2 cellular contexts compared by ENCODE assay signal in the genomic region with DNA sequence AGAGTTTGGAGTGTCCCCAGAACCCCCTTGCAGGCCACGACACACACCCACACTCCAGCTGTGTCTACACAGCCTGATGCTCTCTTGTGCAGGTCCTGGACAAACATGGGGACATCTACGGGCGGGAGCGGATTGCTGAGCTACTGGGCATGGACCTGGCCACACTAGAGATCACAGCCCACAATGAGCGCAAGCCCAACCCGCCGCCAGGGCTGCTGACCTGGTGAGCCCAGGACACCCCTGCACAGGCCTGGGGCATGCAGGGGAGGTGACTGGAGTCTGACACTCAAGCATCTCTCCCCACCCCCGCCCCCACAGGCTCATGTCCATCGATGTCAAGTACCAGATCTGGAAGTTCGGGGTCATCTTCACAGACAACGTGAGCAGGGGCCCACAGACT.
TF ChIP-seq lines count a peak whose summit lies in the region.

No MANE protein-coding gene starts in this region.

TF ChIP-seq in SK-N-SH, 30 proteins besides CTCF, POLR2A, EP300 and RAD21 (continued from another document):
- TF ChIP-seq RXRA (IDR thresholded peaks at IDR 0.05; ENCODE audit: borderline replicate concordance, low read depth) (no peak), TAF1 (IDR thresholded peaks at IDR 0.05; ENCODE audit: borderline replicate concordance, low read depth, low read length) (no peak), POLR2AphosphoS5 (IDR thresholded peaks at IDR 0.05; ENCODE audit: low read depth, low read length) (no peak), TCF12 (IDR thresholded peaks at IDR 0.05) (no peak), MEF2A (IDR thresholded peaks at IDR 0.05; ENCODE audit: borderline replicate concordance, low read depth) (no peak), NFIC (IDR thresholded peaks at IDR 0.05; ENCODE audit: borderline replicate concordance) (no peak), RCOR1 (IDR thresholded peaks at IDR 0.05; ENCODE audit: low read length) (no peak), ELF1 (IDR thresholded peaks at IDR 0.05) (no peak), TEAD4 (IDR thresholded peaks at IDR 0.05; ENCODE audit: borderline replicate concordance, insufficient read depth) (no peak)
- TF ChIP-seq, protein P1, sequence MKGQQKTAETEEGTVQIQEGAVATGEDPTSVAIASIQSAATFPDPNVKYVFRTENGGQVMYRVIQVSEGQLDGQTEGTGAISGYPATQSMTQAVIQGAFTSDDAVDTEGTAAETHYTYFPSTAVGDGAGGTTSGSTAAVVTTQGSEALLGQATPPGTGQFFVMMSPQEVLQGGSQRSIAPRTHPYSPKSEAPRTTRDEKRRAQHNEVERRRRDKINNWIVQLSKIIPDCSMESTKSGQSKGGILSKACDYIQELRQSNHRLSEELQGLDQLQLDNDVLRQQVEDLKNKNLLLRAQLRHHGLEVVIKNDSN (IDR thresholded peaks at IDR 0.05; ENCODE audit: borderline replicate concordance, low read depth), result no peak
- TF ChIP-seq, protein P2, sequence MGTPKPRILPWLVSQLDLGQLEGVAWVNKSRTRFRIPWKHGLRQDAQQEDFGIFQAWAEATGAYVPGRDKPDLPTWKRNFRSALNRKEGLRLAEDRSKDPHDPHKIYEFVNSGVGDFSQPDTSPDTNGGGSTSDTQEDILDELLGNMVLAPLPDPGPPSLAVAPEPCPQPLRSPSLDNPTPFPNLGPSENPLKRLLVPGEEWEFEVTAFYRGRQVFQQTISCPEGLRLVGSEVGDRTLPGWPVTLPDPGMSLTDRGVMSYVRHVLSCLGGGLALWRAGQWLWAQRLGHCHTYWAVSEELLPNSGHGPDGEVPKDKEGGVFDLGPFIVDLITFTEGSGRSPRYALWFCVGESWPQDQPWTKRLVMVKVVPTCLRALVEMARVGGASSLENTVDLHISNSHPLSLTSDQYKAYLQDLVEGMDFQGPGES (IDR thresholded peaks at IDR 0.05; ENCODE audit: low read depth, low read length), result no peak

TF ChIP-seq in SK-N-SH treated with all-trans-retinoic acid at 6 μM for 48 hours, 23 proteins besides CTCF, POLR2A, EP300 and RAD21 (continued from another document):
- TF ChIP-seq, protein P3, sequence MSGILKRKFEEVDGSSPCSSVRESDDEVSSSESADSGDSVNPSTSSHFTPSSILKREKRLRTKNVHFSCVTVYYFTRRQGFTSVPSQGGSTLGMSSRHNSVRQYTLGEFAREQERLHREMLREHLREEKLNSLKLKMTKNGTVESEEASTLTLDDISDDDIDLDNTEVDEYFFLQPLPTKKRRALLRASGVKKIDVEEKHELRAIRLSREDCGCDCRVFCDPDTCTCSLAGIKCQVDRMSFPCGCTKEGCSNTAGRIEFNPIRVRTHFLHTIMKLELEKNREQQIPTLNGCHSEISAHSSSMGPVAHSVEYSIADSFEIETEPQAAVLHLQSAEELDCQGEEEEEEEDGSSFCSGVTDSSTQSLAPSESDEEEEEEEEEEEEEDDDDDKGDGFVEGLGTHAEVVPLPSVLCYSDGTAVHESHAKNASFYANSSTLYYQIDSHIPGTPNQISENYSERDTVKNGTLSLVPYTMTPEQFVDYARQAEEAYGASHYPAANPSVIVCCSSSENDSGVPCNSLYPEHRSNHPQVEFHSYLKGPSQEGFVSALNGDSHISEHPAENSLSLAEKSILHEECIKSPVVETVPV (CRISPR knock-in tag; IDR thresholded peaks at IDR 0.05), result no peak
- no peak for TF ChIP-seq ARNTL (CRISPR knock-in tag; IDR thresholded peaks at IDR 0.05; ENCODE audit: borderline replicate concordance, low read depth)
- no peak for TF ChIP-seq ZFP30 (CRISPR knock-in tag; IDR thresholded peaks at IDR 0.05)
- TF ChIP-seq ZC3H10 (CRISPR knock-in tag; IDR thresholded peaks at IDR 0.05), result no peak
- no peak for TF ChIP-seq ISL1 (CRISPR knock-in tag; IDR thresholded peaks at IDR 0.05)
- TF ChIP-seq, protein P4, sequence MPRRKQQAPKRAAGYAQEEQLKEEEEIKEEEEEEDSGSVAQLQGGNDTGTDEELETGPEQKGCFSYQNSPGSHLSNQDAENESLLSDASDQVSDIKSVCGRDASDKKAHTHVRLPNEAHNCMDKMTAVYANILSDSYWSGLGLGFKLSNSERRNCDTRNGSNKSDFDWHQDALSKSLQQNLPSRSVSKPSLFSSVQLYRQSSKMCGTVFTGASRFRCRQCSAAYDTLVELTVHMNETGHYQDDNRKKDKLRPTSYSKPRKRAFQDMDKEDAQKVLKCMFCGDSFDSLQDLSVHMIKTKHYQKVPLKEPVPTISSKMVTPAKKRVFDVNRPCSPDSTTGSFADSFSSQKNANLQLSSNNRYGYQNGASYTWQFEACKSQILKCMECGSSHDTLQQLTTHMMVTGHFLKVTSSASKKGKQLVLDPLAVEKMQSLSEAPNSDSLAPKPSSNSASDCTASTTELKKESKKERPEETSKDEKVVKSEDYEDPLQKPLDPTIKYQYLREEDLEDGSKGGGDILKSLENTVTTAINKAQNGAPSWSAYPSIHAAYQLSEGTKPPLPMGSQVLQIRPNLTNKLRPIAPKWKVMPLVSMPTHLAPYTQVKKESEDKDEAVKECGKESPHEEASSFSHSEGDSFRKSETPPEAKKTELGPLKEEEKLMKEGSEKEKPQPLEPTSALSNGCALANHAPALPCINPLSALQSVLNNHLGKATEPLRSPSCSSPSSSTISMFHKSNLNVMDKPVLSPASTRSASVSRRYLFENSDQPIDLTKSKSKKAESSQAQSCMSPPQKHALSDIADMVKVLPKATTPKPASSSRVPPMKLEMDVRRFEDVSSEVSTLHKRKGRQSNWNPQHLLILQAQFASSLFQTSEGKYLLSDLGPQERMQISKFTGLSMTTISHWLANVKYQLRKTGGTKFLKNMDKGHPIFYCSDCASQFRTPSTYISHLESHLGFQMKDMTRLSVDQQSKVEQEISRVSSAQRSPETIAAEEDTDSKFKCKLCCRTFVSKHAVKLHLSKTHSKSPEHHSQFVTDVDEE (CRISPR knock-in tag; IDR thresholded peaks at IDR 0.05), result no peak
- TF ChIP-seq, protein P5, sequence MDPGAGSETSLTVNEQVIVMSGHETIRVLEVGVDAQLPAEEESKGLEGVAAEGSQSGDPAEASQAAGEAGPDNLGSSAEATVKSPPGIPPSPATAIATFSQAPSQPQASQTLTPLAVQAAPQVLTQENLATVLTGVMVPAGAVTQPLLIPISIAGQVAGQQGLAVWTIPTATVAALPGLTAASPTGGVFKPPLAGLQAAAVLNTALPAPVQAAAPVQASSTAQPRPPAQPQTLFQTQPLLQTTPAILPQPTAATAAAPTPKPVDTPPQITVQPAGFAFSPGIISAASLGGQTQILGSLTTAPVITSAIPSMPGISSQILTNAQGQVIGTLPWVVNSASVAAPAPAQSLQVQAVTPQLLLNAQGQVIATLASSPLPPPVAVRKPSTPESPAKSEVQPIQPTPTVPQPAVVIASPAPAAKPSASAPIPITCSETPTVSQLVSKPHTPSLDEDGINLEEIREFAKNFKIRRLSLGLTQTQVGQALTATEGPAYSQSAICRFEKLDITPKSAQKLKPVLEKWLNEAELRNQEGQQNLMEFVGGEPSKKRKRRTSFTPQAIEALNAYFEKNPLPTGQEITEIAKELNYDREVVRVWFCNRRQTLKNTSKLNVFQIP (CRISPR knock-in tag; IDR thresholded peaks at IDR 0.05; ENCODE audit: borderline replicate concordance, low read depth), result no peak
- TF ChIP-seq, protein P6, sequence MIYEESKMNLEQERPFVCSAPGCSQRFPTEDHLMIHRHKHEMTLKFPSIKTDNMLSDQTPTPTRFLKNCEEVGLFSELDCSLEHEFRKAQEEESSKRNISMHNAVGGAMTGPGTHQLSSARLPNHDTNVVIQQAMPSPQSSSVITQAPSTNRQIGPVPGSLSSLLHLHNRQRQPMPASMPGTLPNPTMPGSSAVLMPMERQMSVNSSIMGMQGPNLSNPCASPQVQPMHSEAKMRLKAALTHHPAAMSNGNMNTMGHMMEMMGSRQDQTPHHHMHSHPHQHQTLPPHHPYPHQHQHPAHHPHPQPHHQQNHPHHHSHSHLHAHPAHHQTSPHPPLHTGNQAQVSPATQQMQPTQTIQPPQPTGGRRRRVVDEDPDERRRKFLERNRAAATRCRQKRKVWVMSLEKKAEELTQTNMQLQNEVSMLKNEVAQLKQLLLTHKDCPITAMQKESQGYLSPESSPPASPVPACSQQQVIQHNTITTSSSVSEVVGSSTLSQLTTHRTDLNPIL (CRISPR knock-in tag; IDR thresholded peaks at IDR 0.05; ENCODE audit: low read depth), result no peak
- TF ChIP-seq ESRRG (CRISPR knock-in tag; IDR thresholded peaks at IDR 0.05), result no peak
- no peak for TF ChIP-seq TCF4 (CRISPR knock-in tag; IDR thresholded peaks at IDR 0.05; ENCODE audit: borderline replicate concordance)
- no peak for TF ChIP-seq RARB (CRISPR knock-in tag; IDR thresholded peaks at IDR 0.05)
- no peak for TF ChIP-seq BACH2 (CRISPR knock-in tag; IDR thresholded peaks at IDR 0.05; ENCODE audit: borderline replicate concordance)
- no peak for TF ChIP-seq ZNF8 (CRISPR knock-in tag; IDR thresholded peaks at IDR 0.05)
- no peak for TF ChIP-seq ZNF565 (CRISPR knock-in tag; conservative IDR thresholded peaks at IDR 0.05; ENCODE audit: low read depth)
- no peak for TF ChIP-seq OSR1 (CRISPR knock-in tag; IDR thresholded peaks at IDR 0.05)
- TF ChIP-seq, protein P7, sequence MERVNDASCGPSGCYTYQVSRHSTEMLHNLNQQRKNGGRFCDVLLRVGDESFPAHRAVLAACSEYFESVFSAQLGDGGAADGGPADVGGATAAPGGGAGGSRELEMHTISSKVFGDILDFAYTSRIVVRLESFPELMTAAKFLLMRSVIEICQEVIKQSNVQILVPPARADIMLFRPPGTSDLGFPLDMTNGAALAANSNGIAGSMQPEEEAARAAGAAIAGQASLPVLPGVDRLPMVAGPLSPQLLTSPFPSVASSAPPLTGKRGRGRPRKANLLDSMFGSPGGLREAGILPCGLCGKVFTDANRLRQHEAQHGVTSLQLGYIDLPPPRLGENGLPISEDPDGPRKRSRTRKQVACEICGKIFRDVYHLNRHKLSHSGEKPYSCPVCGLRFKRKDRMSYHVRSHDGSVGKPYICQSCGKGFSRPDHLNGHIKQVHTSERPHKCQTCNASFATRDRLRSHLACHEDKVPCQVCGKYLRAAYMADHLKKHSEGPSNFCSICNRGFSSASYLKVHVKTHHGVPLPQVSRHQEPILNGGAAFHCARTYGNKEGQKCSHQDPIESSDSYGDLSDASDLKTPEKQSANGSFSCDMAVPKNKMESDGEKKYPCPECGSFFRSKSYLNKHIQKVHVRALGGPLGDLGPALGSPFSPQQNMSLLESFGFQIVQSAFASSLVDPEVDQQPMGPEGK (CRISPR knock-in tag; IDR thresholded peaks at IDR 0.05; ENCODE audit: borderline replicate concordance), result no peak
TF ChIP-seq in SK-N-SH treated with all-trans-retinoic acid at 6 μM for 48 hours: peak in this region for 0.
